ENCODE assay signal across 18 cellular contexts in the genomic region with DNA sequence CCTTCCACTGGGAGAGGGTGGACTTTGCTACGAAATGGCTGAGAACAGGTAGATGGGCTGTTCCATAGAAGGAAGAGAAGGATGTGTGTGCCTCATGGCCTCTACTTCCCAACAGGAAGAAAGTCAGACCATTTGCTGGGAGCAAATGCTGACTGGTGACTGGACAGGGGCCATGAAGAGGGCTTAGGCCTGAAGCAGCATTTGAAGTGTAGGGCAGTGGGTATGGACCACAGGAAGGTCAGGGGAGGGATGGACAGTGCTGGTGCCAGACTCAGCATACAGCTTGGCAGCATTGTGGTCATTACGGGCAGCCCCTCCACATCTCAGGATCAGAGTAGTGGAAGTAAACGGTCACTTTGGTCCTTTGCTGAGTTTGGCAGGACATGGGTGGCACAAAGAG.
A peak's percentile ranks its signal among the peaks of the same experiment; 100 is the strongest.
DNase-seq lines count a peak whose midpoint lies in the region; ATAC-seq and TF ChIP-seq lines count a peak whose summit lies in the region.
"Had no signal": no experiment of that assay in that cellular context is flagged by ENCODE, and none has a peak within 500 bp of the region (broad histone marks: within the 10 kb centered on the region; RNA-seq: fewer than 3 reads in every experiment).

No MANE protein-coding gene starts in this region.

- H3K36me3 Mint-ChIP-seq in progenitor cell of endocrine pancreas (ENCODE audit: insufficient read depth) = no peaks in the 10 kb centered on the region
- no peaks in the 10 kb centered on the region for H3K36me3 Mint-ChIP-seq in activated CD4-positive, alpha-beta memory T cell treated with anti-CD3 and anti-CD28 coated beads for 36 hours

- H3K9me3 ChIP-seq in IMR-90 (ENCODE audit: control insufficient read depth, insufficient read depth, low read length) = peaks cover 6% of the 10 kb centered on the region
- H3K9me3 ChIP-seq: HAP-1 had no signal

- H2BK20ac ChIP-seq in IMR-90 (ENCODE audit: low read depth, low read length) = no peak overlapping the region

- no peak overlapping the region for H4K91ac ChIP-seq in IMR-90 (ENCODE audit: insufficient read depth, low read depth, low read length)

- peak overlapping the region; percentile 43 for H2AFZ ChIP-seq in IMR-90 (replicated peaks; ENCODE audit: low read length, poor library complexity)

- TF ChIP-seq RAD21 in IMR-90 (IDR thresholded peaks at IDR 0.05; ENCODE audit: low read length) = no peak

- H3K79me1 ChIP-seq in IMR-90 (ENCODE audit: low read depth in 1 of 2, low read length in 2 of 2) = no peaks in the 10 kb centered on the region

- H3K56ac ChIP-seq in IMR-90 (ENCODE audit: extremely low read depth, insufficient read depth, low read length) = no peak overlapping the region

- H3K14ac ChIP-seq in IMR-90 (replicated peaks; ENCODE audit: low read depth, low read length) = no peak overlapping the region

- H2BK15ac ChIP-seq in IMR-90 (ENCODE audit: low read depth, low read length) = no peak overlapping the region

- no peak overlapping the region for H2BK120ac ChIP-seq in IMR-90 (ENCODE audit: low read depth, low read length)

- no peaks in the 10 kb centered on the region for H3K27me3 ChIP-seq in IMR-90 (ENCODE audit: control insufficient read depth, insufficient read depth, low read length)

- H3K4me1 Mint-ChIP-seq in progenitor cell of endocrine pancreas (ENCODE audit: low read depth) = no peaks in the 10 kb centered on the region
- no peaks in the 10 kb centered on the region for H3K4me1 Mint-ChIP-seq in activated CD4-positive, alpha-beta memory T cell treated with anti-CD3 and anti-CD28 coated beads for 36 hours (ENCODE audit: low read depth)
- H3K4me1 Mint-ChIP-seq: B cell had no signal

- CTCF ChIA-PET in IMR-90 (lab: Yijun Ruan, JAX) = no interaction called here
- CTCF ChIA-PET in activated CD4-positive, alpha-beta memory T cell treated with anti-CD3 and anti-CD28 coated beads for 36 hours (lab: Charles Lee) = no interaction called here

- POLR2A ChIA-PET in IMR-90 (lab: Charles Lee; ENCODE audit: unreplicated experiment) = no interaction called here
- POLR2A ChIA-PET in activated CD4-positive, alpha-beta memory T cell treated with anti-CD3 and anti-CD28 coated beads for 36 hours (lab: Charles Lee) = no interaction called here

- no peak overlapping the region for H3K4me3 ChIP-seq in IMR-90 (ENCODE audit: insufficient read depth, low read depth, low read length)
- H3K4me3 ChIP-seq: HAP-1 had no signal

- no peak overlapping the region for H4K8ac ChIP-seq in IMR-90 (ENCODE audit: low read depth in 2 of 2, low read length in 2 of 2)

- DNase-seq in D341Med (ENCODE audit: low spot score) (peak; percentile 1), IMR-90 (no peak), iPS-NIHi7 (ENCODE audit: extremely low spot score) (peak; percentile 7), progenitor cell of endocrine pancreas (ENCODE audit: low spot score, unreplicated experiment) (peak; percentile 1), germinal center (ENCODE audit: low spot score) (no peak), NCI-H1436 (lab: John Stamatoyannopoulos, UW) (no peak)
- DNase-seq in activated CD4-positive, alpha-beta memory T cell treated with anti-CD3 and anti-CD28 coated beads for 36 hours = no peak
- DNase-seq: ACHN; C1 segment of cervical spinal cord; Calu3; CD4-positive, alpha-beta T cell; DMS79 treated with DMSO at 0.1 percent for 48 hours; EL; GOT3; HFFc6 had no signal

- no peak overlapping the region for H3K23ac ChIP-seq in IMR-90 (ENCODE audit: low read depth, low read length)

- peaks cover 13% of the 10 kb centered on the region for H3K27me3 Mint-ChIP-seq in progenitor cell of endocrine pancreas
- H3K27me3 Mint-ChIP-seq in activated CD4-positive, alpha-beta memory T cell treated with anti-CD3 and anti-CD28 coated beads for 36 hours = no peaks in the 10 kb centered on the region

- no peak overlapping the region for H3K27ac Mint-ChIP-seq in progenitor cell of endocrine pancreas
- no peak overlapping the region for H3K27ac Mint-ChIP-seq in activated CD4-positive, alpha-beta memory T cell treated with anti-CD3 and anti-CD28 coated beads for 36 hours
- H3K27ac Mint-ChIP-seq: B cell; CD4-positive, alpha-beta T cell; HFFc6 had no signal

- no peaks in the 10 kb centered on the region for H3K9me1 ChIP-seq in IMR-90 (ENCODE audit: insufficient read depth, low read length)

- H3K27ac ChIP-seq in IMR-90 (ENCODE audit: insufficient read depth, low read length) = no peak overlapping the region

- no peaks in the 10 kb centered on the region for H3K4me1 ChIP-seq in IMR-90 (ENCODE audit: control insufficient read depth, insufficient read depth, low read length)
- H3K4me1 ChIP-seq: HAP-1 had no signal

- no peak overlapping the region for H3K4me3 Mint-ChIP-seq in progenitor cell of endocrine pancreas (ENCODE audit: low read depth)
- no peak overlapping the region for H3K4me3 Mint-ChIP-seq in activated CD4-positive, alpha-beta memory T cell treated with anti-CD3 and anti-CD28 coated beads for 36 hours
- H3K4me3 Mint-ChIP-seq: B cell; CD4-positive, alpha-beta T cell; HFFc6 had no signal

- dilution Hi-C loops in IMR-90 (cut with HindIII; ENCODE audit: low sequenced_read_pairs, unreplicated experiment) = no loop called here

- no peak overlapping the region for H2BK5ac ChIP-seq in IMR-90 (ENCODE audit: low read depth, low read length, poor library complexity, severe bottlenecking)

- intact Hi-C loops in IMR-90 (cut with micrococcal nuclease) = no loop called here
- intact Hi-C loops in activated CD4-positive, alpha-beta memory T cell treated with anti-CD3 and anti-CD28 coated beads for 36 hours (cut with micrococcal nuclease) = no loop called here

- no peak overlapping the region for H3K4ac ChIP-seq in IMR-90 (ENCODE audit: low read depth, low read length)

- in situ Hi-C loops in IMR-90 (cut with MboI; ENCODE audit: low sequenced_read_pairs) = no loop called here

- H2AK9ac ChIP-seq in IMR-90 (replicated peaks; ENCODE audit: low read depth, low read length, poor library complexity) = no peak overlapping the region

- H4K5ac ChIP-seq in IMR-90 (ENCODE audit: low read depth, low read length) = no peak overlapping the region

- no TSS peak for BruUV-seq in IMR-90 (replicated peaks; lab: Mats Ljungman, UMichigan)

- no peak overlapping the region for H2AK5ac ChIP-seq in IMR-90 (ENCODE audit: low read depth, low read length)

- no peak overlapping the region for H3K18ac ChIP-seq in IMR-90 (ENCODE audit: low read depth, low read length)

- H3K36me3 ChIP-seq in IMR-90 (ENCODE audit: control insufficient read depth, insufficient read depth, low read length) = no peaks in the 10 kb centered on the region
- H3K36me3 ChIP-seq: HAP-1 had no signal

- no CpG with 5 or more reads among the region's 3 CpGs for WGBS in IMR-90 (ENCODE audit: extremely low coverage in 2 of 2, insufficient read length in 1 of 2), 2 experiments

- no peak overlapping the region for H3K4me2 ChIP-seq in IMR-90 (ENCODE audit: low read depth, low read length)

- no peaks in the 10 kb centered on the region for H4K20me1 ChIP-seq in IMR-90 (ENCODE audit: insufficient read depth, low read length)

- no peak for TF ChIP-seq CTCF in IMR-90 (conservative IDR thresholded peaks at IDR 0.05; ENCODE audit: low read depth, low read length)
- TF ChIP-seq CTCF in progenitor cell of endocrine pancreas (IDR thresholded peaks at IDR 0.05; ENCODE audit: unreplicated experiment) = no peak

- no peak for ATAC-seq in IMR-90 (ENCODE audit: low read depth)
- no peak for ATAC-seq in GM21423 (IDR thresholded peaks at IDR 0.05; ENCODE audit: unreplicated experiment)

- H3K9me3 Mint-ChIP-seq in progenitor cell of endocrine pancreas (ENCODE audit: low read depth) = no peaks in the 10 kb centered on the region
- H3K9me3 Mint-ChIP-seq in activated CD4-positive, alpha-beta memory T cell treated with anti-CD3 and anti-CD28 coated beads for 36 hours = no peaks in the 10 kb centered on the region
- H3K9me3 Mint-ChIP-seq: HFFc6 had no signal

- TF ChIP-seq POLR2A in IMR-90 (IDR thresholded peaks at IDR 0.05; ENCODE audit: low read depth, low read length) = no peak

- H3K9ac ChIP-seq in IMR-90 (ENCODE audit: low read depth, low read length) = no peak overlapping the region

TF ChIP-seq in IMR-90, 13 proteins besides CTCF, POLR2A, EP300 and RAD21:
- no peak for TF ChIP-seq NFE2L2 (IDR thresholded peaks at IDR 0.05; ENCODE audit: low read depth, low read length)
- no peak for TF ChIP-seq BHLHE40 (IDR thresholded peaks at IDR 0.05; ENCODE audit: low read depth, low read length)
- TF ChIP-seq MXI1 (IDR thresholded peaks at IDR 0.05; ENCODE audit: borderline replicate concordance, low read depth, low read length) = no peak
- TF ChIP-seq CEBPB (IDR thresholded peaks at IDR 0.05; ENCODE audit: low read depth, low read length) = no peak
- no peak for TF ChIP-seq CHD1 (IDR thresholded peaks at IDR 0.05; ENCODE audit: low read depth, low read length)
- TF ChIP-seq MAFK (IDR thresholded peaks at IDR 0.05; ENCODE audit: low read depth, low read length) = no peak
- no peak for TF ChIP-seq RFX5 (IDR thresholded peaks at IDR 0.05; ENCODE audit: low read depth, low read length)
- no peak for TF ChIP-seq RCOR1 (IDR thresholded peaks at IDR 0.05; ENCODE audit: insufficient replicate concordance, low read length)
- TF ChIP-seq SMC3 (IDR thresholded peaks at IDR 0.05; ENCODE audit: low read depth, low read length) = no peak
- TF ChIP-seq, protein P1, sequence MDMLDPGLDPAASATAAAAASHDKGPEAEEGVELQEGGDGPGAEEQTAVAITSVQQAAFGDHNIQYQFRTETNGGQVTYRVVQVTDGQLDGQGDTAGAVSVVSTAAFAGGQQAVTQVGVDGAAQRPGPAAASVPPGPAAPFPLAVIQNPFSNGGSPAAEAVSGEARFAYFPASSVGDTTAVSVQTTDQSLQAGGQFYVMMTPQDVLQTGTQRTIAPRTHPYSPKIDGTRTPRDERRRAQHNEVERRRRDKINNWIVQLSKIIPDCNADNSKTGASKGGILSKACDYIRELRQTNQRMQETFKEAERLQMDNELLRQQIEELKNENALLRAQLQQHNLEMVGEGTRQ (IDR thresholded peaks at IDR 0.05; ENCODE audit: low read depth, low read length) = no peak
- TF ChIP-seq MAZ (IDR thresholded peaks at IDR 0.05; ENCODE audit: borderline replicate concordance, low read depth, low read length) = no peak
- no peak for TF ChIP-seq FOS (IDR thresholded peaks at IDR 0.05; ENCODE audit: low read depth, low read length)
- TF ChIP-seq, protein P2, sequence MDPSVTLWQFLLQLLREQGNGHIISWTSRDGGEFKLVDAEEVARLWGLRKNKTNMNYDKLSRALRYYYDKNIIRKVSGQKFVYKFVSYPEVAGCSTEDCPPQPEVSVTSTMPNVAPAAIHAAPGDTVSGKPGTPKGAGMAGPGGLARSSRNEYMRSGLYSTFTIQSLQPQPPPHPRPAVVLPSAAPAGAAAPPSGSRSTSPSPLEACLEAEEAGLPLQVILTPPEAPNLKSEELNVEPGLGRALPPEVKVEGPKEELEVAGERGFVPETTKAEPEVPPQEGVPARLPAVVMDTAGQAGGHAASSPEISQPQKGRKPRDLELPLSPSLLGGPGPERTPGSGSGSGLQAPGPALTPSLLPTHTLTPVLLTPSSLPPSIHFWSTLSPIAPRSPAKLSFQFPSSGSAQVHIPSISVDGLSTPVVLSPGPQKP (IDR thresholded peaks at IDR 0.05; ENCODE audit: borderline replicate concordance, low read depth, low read length) = no peak

Comparison
In these comparisons a context has a peak if more than half of its experiments do, and no peak if none do; other contexts are left out.
1. DNase-seq: peak in D341Med (single experiment), iPS-NIHi7 (single experiment) and progenitor cell of endocrine pancreas (single experiment); none in IMR-90 (single experiment), germinal center (single experiment), NCI-H1436 (single experiment) and activated CD4-positive, alpha-beta memory T cell treated with anti-CD3 and anti-CD28 coated beads for 36 hours (single experiment).